Comparison of ENCODE assay signal across 8 cellular contexts in the genomic region with DNA sequence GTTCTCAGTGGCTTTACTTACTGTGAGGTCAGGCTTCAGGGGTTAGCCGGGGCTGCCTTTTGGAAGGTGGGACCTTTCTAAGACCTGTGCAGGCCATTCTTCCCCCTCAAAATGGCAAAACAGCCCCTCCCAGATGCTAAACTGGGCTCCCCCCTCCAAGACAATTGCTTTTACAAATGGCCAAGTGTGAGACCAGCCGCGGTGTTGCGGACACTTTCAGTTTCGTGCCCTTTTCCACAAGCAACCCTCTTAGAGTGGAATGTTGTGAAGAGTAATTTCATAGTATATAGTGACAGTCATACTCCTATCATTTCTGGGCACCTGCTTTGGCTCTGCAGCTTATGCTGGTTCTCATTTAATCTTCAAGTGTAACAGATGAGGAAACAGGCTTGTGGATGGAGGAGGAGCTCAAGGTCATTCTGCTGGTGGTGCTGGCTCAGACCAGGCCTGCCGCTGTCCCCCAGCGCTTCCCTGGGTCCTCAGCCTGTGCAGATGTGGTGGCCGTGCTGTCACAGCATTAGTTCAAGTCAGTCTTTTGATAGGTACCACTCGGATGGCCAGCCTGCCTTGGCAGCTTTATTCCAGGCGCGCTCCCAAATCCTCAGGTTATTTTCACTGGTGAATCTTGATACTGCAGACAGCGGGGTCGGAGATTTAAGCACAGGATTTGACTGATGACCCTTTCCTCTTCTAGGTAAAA. TPM values are rescaled to one million over a fixed set of nuclear protein-coding genes. Genes with fewer than 3 reads are reported as not detected.
DNase-seq lines count a peak whose midpoint lies in the region; ATAC-seq and TF ChIP-seq lines count a peak whose summit lies in the region.

No MANE protein-coding gene starts in this region.

- H3K9me3 ChIP-seq in left ventricle myocardium inferior (replicated peaks): no peaks in the 10 kb centered on the region
- H3K9me3 ChIP-seq in lower lobe of right lung: no peaks in the 10 kb centered on the region
- H3K9me3 ChIP-seq in vagina: no peaks in the 10 kb centered on the region

- in situ Hi-C loops in astrocyte of the cerebellum (cut with HindIII; ENCODE audit: low sequenced_read_pairs): loop anchor here (5.0 kb wide), 1 partner anchor 34 kb away; no protein-coding TSS in a partner anchor

- no peaks in the 10 kb centered on the region for H3K27me3 ChIP-seq in left ventricle myocardium inferior (ENCODE audit: low read depth)
- H3K27me3 ChIP-seq in lower lobe of right lung (ENCODE audit: low read depth): no peaks in the 10 kb centered on the region
- H3K27me3 ChIP-seq in vagina: no peaks in the 10 kb centered on the region

- TF ChIP-seq CTCF in left ventricle myocardium inferior (IDR thresholded peaks at IDR 0.05; ENCODE audit: borderline replicate concordance): no peak
- TF ChIP-seq CTCF in astrocyte of the cerebellum (IDR thresholded peaks at IDR 0.05; ENCODE audit: low read depth, low read length, missing control alignments): no peak
- TF ChIP-seq CTCF in lower lobe of right lung (IDR thresholded peaks at IDR 0.05): no peak
- TF ChIP-seq CTCF in vagina (IDR thresholded peaks at IDR 0.05): no peak

- H3K27ac ChIP-seq in left ventricle myocardium inferior (replicated peaks) (peak overlapping the region; percentile 98), lower lobe of right lung (peak overlapping the region; percentile 86), vagina (peak overlapping the region; percentile 96)

- H3K36me3 ChIP-seq in left ventricle myocardium inferior (no peaks in the 10 kb centered on the region), lower lobe of right lung (peaks cover 8% of the 10 kb centered on the region), vagina (no peaks in the 10 kb centered on the region)

- intact Hi-C loops in left ventricle myocardium inferior (cut with micrococcal nuclease) (loop anchor here (10.0 kb wide), 1 partner anchor 83 kb away; the partner anchor contains the start of gene TBC1D14), Right ventricle myocardium superior (cut with DNase I) (loop anchor here (10.0 kb wide), 1 partner anchor 73 kb away; no protein-coding TSS in a partner anchor), lower lobe of right lung (cut with DNase I) (no loop called here), vagina (cut with DNase I) (no loop called here)

- no peak for ATAC-seq in Right ventricle myocardium superior (ENCODE audit: poor library complexity)
- ATAC-seq in lower lobe of right lung: no peak
- no peak for ATAC-seq in HG03097 (IDR thresholded peaks at IDR 0.05; ENCODE audit: low FRiP score, unreplicated experiment)
- ATAC-seq in GM18511 (IDR thresholded peaks at IDR 0.05; ENCODE audit: unreplicated experiment): no peak

- DNase-seq in left ventricle myocardium inferior: no peak
- no peak for DNase-seq in Right ventricle myocardium superior
- no peak for DNase-seq in astrocyte of the cerebellum (ENCODE audit: low read depth)
- no peak for DNase-seq in lower lobe of right lung
- DNase-seq in vagina (ENCODE audit: extremely low spot score in 2 of 2): no peak
- no peak for DNase-seq in hepatic stellate cell (ENCODE audit: low spot score)

- H3K4me1 ChIP-seq in left ventricle myocardium inferior: peaks cover 88% of the 10 kb centered on the region
- peaks cover 76% of the 10 kb centered on the region for H3K4me1 ChIP-seq in lower lobe of right lung
- peaks cover 82% of the 10 kb centered on the region for H3K4me1 ChIP-seq in vagina

- TF ChIP-seq POLR2A in vagina (IDR thresholded peaks at IDR 0.05): no peak

- H3K4me3 ChIP-seq in left ventricle myocardium inferior (peak overlapping the region; percentile 96), astrocyte of the cerebellum (ENCODE audit: low read depth, low read length) (peak overlapping the region; percentile 70), lower lobe of right lung (peak overlapping the region; percentile 91), vagina (peak overlapping the region; percentile 79 to 95)

RNA-seq across cellular contexts. Expression of gene TADA2B, which starts 55.0 kb away (rescaled TPM):
- 33.7 TPM for total RNA-seq in left ventricle myocardium inferior
- 35.5 TPM for total RNA-seq in Right ventricle myocardium superior
- total RNA-seq in lower lobe of right lung: 20.2 TPM
- total RNA-seq in vagina: 12.0 TPM

Comparison
In these comparisons a context has a peak if more than half of its experiments do, and no peak if none do; other contexts are left out.
1. intact Hi-C loops: an anchor here in left ventricle myocardium inferior (10.0 kb wide) and Right ventricle myocardium superior (10.0 kb wide); none called in lower lobe of right lung and vagina.